In genomic region chr1:9234223-9235122, GRCh38 we compare ENCODE assay signal across 8 cellular contexts. TPM values are rescaled to one million over a fixed set of nuclear protein-coding genes. Genes with fewer than 3 reads are reported as not detected.
DNase-seq lines count a peak whose midpoint lies in the region; ATAC-seq and TF ChIP-seq lines count a peak whose summit lies in the region.

TSS of gene H6PD (plus strand) at chr1:9234774. CDS start at chr1:9244935, 10,161 bp downstream.

- H3K36me3 Mint-ChIP-seq in activated naive CD8-positive, alpha-beta T cell treated with anti-CD3 and anti-CD28 coated beads, Interleukin-2, amount 50 U/mL, for 24 hours (ENCODE audit: low read depth) = peaks cover 7% of the 10 kb centered on the region

- H3K27ac ChIP-seq in upper lobe of left lung = peak within 1 kb of the TSS; percentile 93 to 98 (median 96)

- H3K27me3 ChIP-seq in upper lobe of left lung = no peaks in the 10 kb centered on the region

- no peaks in the 10 kb centered on the region for H3K27me3 Mint-ChIP-seq in activated naive CD8-positive, alpha-beta T cell treated with anti-CD3 and anti-CD28 coated beads, Interleukin-2, amount 50 U/mL, for 24 hours

- peak; percentile 63 for ATAC-seq in GM21619 (IDR thresholded peaks at IDR 0.05; ENCODE audit: unreplicated experiment)
- ATAC-seq in activated naive CD8-positive, alpha-beta T cell treated with anti-CD3 and anti-CD28 coated beads, Interleukin-2, amount 50 U/mL, for 24 hours = peak; percentile 67
- ATAC-seq in upper lobe of left lung (ENCODE audit: low FRiP score in 2 of 2) = peak; percentile 93 to 94

- TF ChIP-seq POLR2A in upper lobe of left lung (IDR thresholded peaks at IDR 0.05) = peak in 3 of 4 donors; percentile 52 to 94 (median 93)

- no peaks in the 10 kb centered on the region for H3K36me3 ChIP-seq in upper lobe of left lung

- peak within 1 kb of the TSS; percentile 87 for H3K4me3 Mint-ChIP-seq in activated naive CD8-positive, alpha-beta T cell treated with anti-CD3 and anti-CD28 coated beads, Interleukin-2, amount 50 U/mL, for 24 hours

- H3K9me3 Mint-ChIP-seq in activated naive CD8-positive, alpha-beta T cell treated with anti-CD3 and anti-CD28 coated beads, Interleukin-2, amount 50 U/mL, for 24 hours = no peaks in the 10 kb centered on the region

- peaks cover 51% of the 10 kb centered on the region for H3K4me1 Mint-ChIP-seq in activated naive CD8-positive, alpha-beta T cell treated with anti-CD3 and anti-CD28 coated beads, Interleukin-2, amount 50 U/mL, for 24 hours

- peak; percentile 65 to 97 (median 94) for TF ChIP-seq CTCF in upper lobe of left lung (IDR thresholded peaks at IDR 0.05)

- DNase-seq in GDM1 (lab: John Stamatoyannopoulos, UW) = peak; percentile 62
- DNase-seq in KG1 (lab: John Stamatoyannopoulos, UW) = peak; percentile 34
- DNase-seq in SW480 (ENCODE audit: low spot score) = peak; percentile 75
- peak; percentile 77 for DNase-seq in activated naive CD8-positive, alpha-beta T cell treated with anti-CD3 and anti-CD28 coated beads, Interleukin-2, amount 50 U/mL, for 24 hours
- peak; percentile 93 for DNase-seq in cardiac septum (ENCODE audit: low spot score)
- DNase-seq in posterior vena cava (ENCODE audit: low spot score) = peak; percentile 95
- peak; percentile 88 to 97 for DNase-seq in upper lobe of left lung

- TF ChIP-seq EP300 in upper lobe of left lung (IDR thresholded peaks at IDR 0.05) = peak in 2 of 4 donors; percentile 9 to 17

- H3K4me1 ChIP-seq in upper lobe of left lung = peaks cover 44 to 56% (median 51%) of the 10 kb centered on the region in 4 donors

- H3K9me3 ChIP-seq in upper lobe of left lung = no peaks in the 10 kb centered on the region

- H3K27ac Mint-ChIP-seq in activated naive CD8-positive, alpha-beta T cell treated with anti-CD3 and anti-CD28 coated beads, Interleukin-2, amount 50 U/mL, for 24 hours = peak within 1 kb of the TSS; percentile 91

- intact Hi-C loops in cardiac septum (cut with DNase I) (loop anchor here (5.0 kb wide), 1 partner anchor 107 kb away; the partner anchor contains the start of gene GPR157), posterior vena cava (cut with DNase I) (loop anchor here in 1 of 2 donors (5.0 kb wide), 1 partner anchor 37 kb away; no protein-coding TSS in a partner anchor)

- 1 to 8% methylated on average over 12 to 42 of the region's 111 CpGs for WGBS in upper lobe of left lung, 2 donors

- H3K4me3 ChIP-seq in upper lobe of left lung = peak within 1 kb of the TSS; percentile 52 to 62 (median 58)

RNA-seq across cellular contexts. Expression of gene H6PD, which starts in this region (rescaled TPM):
- total RNA-seq in cardiac septum (28.9 TPM), posterior vena cava (10 to 100 TPM; 56.0 to 59.6 TPM), upper lobe of left lung (10 to 100 TPM; 36.7 to 57.0 (median 44.5) TPM)

Comparison
In these comparisons a context has a peak if more than half of its experiments do, and no peak if none do; other contexts are left out.
1. Peak in every context shown above with its lines: DNase-seq, ATAC-seq, H3K4me3 ChIP-seq and H3K27ac ChIP-seq.
2. DNase-seq: peak in every context shown above with its lines; median percentile 95 in posterior vena cava; 93 in cardiac septum; 92 in upper lobe of left lung; 77 in activated naive CD8-positive, alpha-beta T cell treated with anti-CD3 and anti-CD28 coated beads, Interleukin-2, amount 50 U/mL, for 24 hours; 75 in SW480; 62 in GDM1; 34 in KG1.